1 cellular context compared by ENCODE assay signal in the genomic region with DNA sequence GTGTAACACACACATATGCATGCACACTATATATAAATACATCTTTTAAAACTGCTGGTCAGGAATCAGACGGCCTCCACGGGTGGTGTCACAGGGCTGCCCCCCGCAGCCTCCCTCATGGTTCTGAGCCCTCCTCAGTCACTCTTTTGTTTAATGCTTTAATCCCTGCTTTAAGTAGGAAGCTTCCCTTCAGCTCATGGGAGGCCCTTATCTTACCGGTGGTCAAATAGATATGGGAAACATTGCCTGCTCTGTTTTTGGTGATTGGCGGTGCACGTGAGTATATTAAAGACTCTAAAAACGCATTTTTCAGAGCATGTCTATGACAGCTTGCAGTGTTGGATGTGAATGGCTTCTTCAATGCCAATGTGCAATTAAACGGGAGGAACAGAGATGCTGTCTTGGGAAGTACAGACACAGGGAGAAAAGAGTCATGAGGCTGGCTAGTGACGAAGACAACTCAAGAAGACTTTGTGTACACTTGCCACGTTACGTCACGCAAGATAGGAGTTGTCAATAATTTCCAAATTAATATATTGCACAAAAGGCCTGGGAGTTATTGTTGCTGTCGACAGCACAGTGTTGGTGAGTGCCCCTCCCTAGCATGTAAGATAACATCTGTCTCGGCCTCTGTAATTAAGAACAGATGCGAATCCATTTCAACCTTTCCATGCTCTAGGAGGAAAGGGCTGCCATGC.
TF ChIP-seq lines count a peak whose summit lies in the region.

No MANE protein-coding gene starts in this region.

TF ChIP-seq in SK-N-SH treated with all-trans-retinoic acid at 6 μM for 48 hours, 23 proteins besides CTCF, POLR2A, EP300 and RAD21 (continued from another document):
- TF ChIP-seq POU6F1 (CRISPR knock-in tag; IDR thresholded peaks at IDR 0.05; ENCODE audit: borderline replicate concordance, low read depth) (no peak), TSHZ2 (CRISPR knock-in tag; IDR thresholded peaks at IDR 0.05) (no peak; the same call in 1 of the 2 replicates), TCF4 (CRISPR knock-in tag; IDR thresholded peaks at IDR 0.05; ENCODE audit: borderline replicate concordance) (peak; percentile 85), GLIS3 (CRISPR knock-in tag; IDR thresholded peaks at IDR 0.05) (no peak), ZFP3 (CRISPR knock-in tag; IDR thresholded peaks at IDR 0.05) (peak; percentile 44; the same call in 1 of the 2 replicates), ISL1 (CRISPR knock-in tag; IDR thresholded peaks at IDR 0.05) (no peak), ZC3H10 (CRISPR knock-in tag; IDR thresholded peaks at IDR 0.05) (no peak)
TF ChIP-seq in SK-N-SH treated with all-trans-retinoic acid at 6 μM for 48 hours: peak in this region for 2.
